In the genomic region with DNA sequence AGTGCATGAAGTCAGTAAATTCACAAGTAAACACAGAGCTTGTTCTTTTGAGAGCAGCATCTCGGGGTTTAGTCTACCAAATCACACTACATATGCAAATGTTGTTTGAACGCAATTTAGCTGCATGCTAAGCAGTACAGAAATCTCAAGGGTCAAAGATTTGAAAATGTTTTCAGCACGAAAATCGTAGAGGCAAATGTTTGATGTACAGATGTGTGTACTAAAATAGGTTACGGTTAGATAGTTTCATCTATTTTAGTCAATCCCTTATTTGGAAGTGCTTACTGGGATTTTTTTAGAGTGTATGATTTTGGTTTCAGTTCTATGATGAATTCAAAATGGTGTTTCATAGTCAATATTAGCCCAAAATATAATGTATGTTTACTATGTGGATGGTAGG, we compare ENCODE assay signal across 21 cellular contexts.
A peak's percentile ranks its signal among the peaks of the same experiment; 100 is the strongest.
DNase-seq lines count a peak whose midpoint lies in the region; ATAC-seq and TF ChIP-seq lines count a peak whose summit lies in the region.
"Had no signal": no experiment of that assay in that cellular context is flagged by ENCODE, and none has a peak within 500 bp of the region (broad histone marks: within the 10 kb centered on the region; RNA-seq: fewer than 3 reads in every experiment).

No MANE protein-coding gene starts in this region.

- no peaks in the 10 kb centered on the region for H3K9me3 ChIP-seq in SU-DHL-6 (ENCODE audit: insufficient read depth, low read length)
- no peaks in the 10 kb centered on the region for H3K9me3 ChIP-seq in prostate gland
- H3K9me3 ChIP-seq: esophagus muscularis mucosa had no signal

- peak overlapping the region; percentile 11 for H3K4me3 ChIP-seq in SU-DHL-6 (ENCODE audit: insufficient read depth, low read length, poor library complexity, severe bottlenecking)
- no peak overlapping the region for H3K4me3 ChIP-seq in prostate gland
- H3K4me3 ChIP-seq: esophagus muscularis mucosa, GM23248 had no signal

- TF ChIP-seq CTCF in GM20000 (IDR thresholded peaks at IDR 0.05; ENCODE audit: extremely low read depth, missing control alignments) (no peak), SU-DHL-6 (IDR thresholded peaks at IDR 0.05; ENCODE audit: insufficient read depth, low read length, poor library complexity, severe bottlenecking) (no peak), prostate gland (IDR thresholded peaks at IDR 0.05) (no peak), progenitor cell of endocrine pancreas (IDR thresholded peaks at IDR 0.05; ENCODE audit: unreplicated experiment) (no peak)

- no peaks in the 10 kb centered on the region for H3K4me1 ChIP-seq in prostate gland (replicated peaks)
- H3K4me1 ChIP-seq: esophagus muscularis mucosa had no signal

- H3K27ac Mint-ChIP-seq in progenitor cell of endocrine pancreas, result no peak overlapping the region

- peak overlapping the region; percentile 60 for H2AFZ ChIP-seq in SU-DHL-6 (ENCODE audit: low read depth, low read length, severe bottlenecking)
- H2AFZ ChIP-seq: GM23248 had no signal

- no peaks in the 10 kb centered on the region for H4K20me1 ChIP-seq in SU-DHL-6 (ENCODE audit: low read depth, low read length)

- peak; percentile 71 for ATAC-seq in GM18508 (IDR thresholded peaks at IDR 0.05; ENCODE audit: insufficient read depth, unreplicated experiment)
- peak; percentile 50 for ATAC-seq in HG02981 (IDR thresholded peaks at IDR 0.05; ENCODE audit: unreplicated experiment)
- ATAC-seq: HepG2, PC-3 had no signal

- intact Hi-C loops in prostate gland (cut with DNase I), result no loop called here

- 72% methylated on average over 5 of the region's 5 CpGs for WGBS in prostate gland

- H3K4me1 Mint-ChIP-seq in progenitor cell of endocrine pancreas (ENCODE audit: low read depth), result peaks cover 4% of the 10 kb centered on the region
- H3K4me1 Mint-ChIP-seq: central memory CD8-positive, alpha-beta T cell had no signal

- peak; percentile 3 for DNase-seq in GM20000 (ENCODE audit: low spot score)
- DNase-seq in prostate gland (ENCODE audit: low spot score), result no peak
- no peak for DNase-seq in progenitor cell of endocrine pancreas (ENCODE audit: low spot score, unreplicated experiment)
- no peak for DNase-seq in globus pallidus (ENCODE audit: low spot score)
- DNase-seq in superior temporal gyrus (ENCODE audit: extremely low spot score), result no peak
- DNase-seq: activated CD4-positive, alpha-beta T cell treated with anti-CD3 and anti-CD28 coated beads for 1 hour; anterior cingulate cortex; COR-L47; effector CD4-positive, alpha-beta T cell; GM23248; head of caudate nucleus; NCI-H2081; PC-3; substantia nigra; T1000 had no signal

- no peak overlapping the region for H3K4me3 Mint-ChIP-seq in progenitor cell of endocrine pancreas (ENCODE audit: low read depth)
- H3K4me3 Mint-ChIP-seq: central memory CD8-positive, alpha-beta T cell had no signal

- H3K36me3 Mint-ChIP-seq in progenitor cell of endocrine pancreas (ENCODE audit: insufficient read depth), result no peaks in the 10 kb centered on the region

- no peaks in the 10 kb centered on the region for H3F3A ChIP-seq in SU-DHL-6 (ENCODE audit: insufficient read depth)

- TF ChIP-seq POLR2A in prostate gland (IDR thresholded peaks at IDR 0.05), result no peak

- H3K4me2 ChIP-seq in SU-DHL-6 (ENCODE audit: low read depth, low read length, poor library complexity, severe bottlenecking), result peak overlapping the region; percentile 68

- no peaks in the 10 kb centered on the region for H3K27me3 Mint-ChIP-seq in progenitor cell of endocrine pancreas
- H3K27me3 Mint-ChIP-seq: central memory CD8-positive, alpha-beta T cell had no signal

- no peak overlapping the region for H3K9ac ChIP-seq in SU-DHL-6 (ENCODE audit: low read length)
- H3K9ac ChIP-seq: GM23248 had no signal

- no peaks in the 10 kb centered on the region for H3K79me2 ChIP-seq in SU-DHL-6 (ENCODE audit: insufficient read depth, low read length)

- no peaks in the 10 kb centered on the region for H3K9me3 Mint-ChIP-seq in progenitor cell of endocrine pancreas (ENCODE audit: low read depth)

- H3K36me3 ChIP-seq in SU-DHL-6 (ENCODE audit: low read length) (no peaks in the 10 kb centered on the region), prostate gland (no peaks in the 10 kb centered on the region)
- H3K36me3 ChIP-seq: esophagus muscularis mucosa had no signal

- H3K9me2 ChIP-seq in SU-DHL-6 (replicated peaks; ENCODE audit: insufficient read depth, low read length), result no peaks in the 10 kb centered on the region

- H3K27me3 ChIP-seq in SU-DHL-6 (ENCODE audit: low read length), result no peaks in the 10 kb centered on the region
- H3K27me3 ChIP-seq in prostate gland (replicated peaks; ENCODE audit: insufficient read depth), result no peaks in the 10 kb centered on the region
- H3K27me3 ChIP-seq: esophagus muscularis mucosa had no signal

- H3K27ac ChIP-seq in SU-DHL-6 (ENCODE audit: low read depth, low read length) (peak overlapping the region; percentile 44; the same call in 1 of the 2 replicates), prostate gland (no peak overlapping the region)
- H3K27ac ChIP-seq: esophagus muscularis mucosa, GM23248 had no signal
